In genomic region chrX:114626323-114626722, GRCh38 we compare ENCODE assay signal across 1 cellular context.
TF ChIP-seq lines count a peak whose summit lies in the region.

No MANE protein-coding gene starts in this region.

TF ChIP-seq in HCT116, 20 proteins besides CTCF, POLR2A, EP300 and RAD21 (continued from another document):
- TF ChIP-seq, protein P1, sequence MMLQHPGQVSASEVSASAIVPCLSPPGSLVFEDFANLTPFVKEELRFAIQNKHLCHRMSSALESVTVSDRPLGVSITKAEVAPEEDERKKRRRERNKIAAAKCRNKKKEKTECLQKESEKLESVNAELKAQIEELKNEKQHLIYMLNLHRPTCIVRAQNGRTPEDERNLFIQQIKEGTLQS (IDR thresholded peaks at IDR 0.05): no peak
- TF ChIP-seq, protein P2, sequence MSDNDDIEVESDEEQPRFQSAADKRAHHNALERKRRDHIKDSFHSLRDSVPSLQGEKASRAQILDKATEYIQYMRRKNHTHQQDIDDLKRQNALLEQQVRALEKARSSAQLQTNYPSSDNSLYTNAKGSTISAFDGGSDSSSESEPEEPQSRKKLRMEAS (IDR thresholded peaks at IDR 0.05): no peak
- no peak for TF ChIP-seq JUND (IDR thresholded peaks at IDR 0.05)
- TF ChIP-seq CEBPB (IDR thresholded peaks at IDR 0.05; ENCODE audit: low read depth): no peak
- no peak for TF ChIP-seq SP1 (IDR thresholded peaks at IDR 0.05; ENCODE audit: low read depth)
- TF ChIP-seq ZFX (IDR thresholded peaks at IDR 0.05): no peak
- no peak for TF ChIP-seq ZNF274 (IDR thresholded peaks at IDR 0.05; ENCODE audit: low read depth, low read length)
- no peak for TF ChIP-seq EZH2phosphoT487 (IDR thresholded peaks at IDR 0.05; ENCODE audit: borderline replicate concordance)
- no peak for TF ChIP-seq YY1 (IDR thresholded peaks at IDR 0.05; ENCODE audit: extremely low read depth, insufficient replicate concordance, low read depth, low read length)
- TF ChIP-seq FOSL1 (IDR thresholded peaks at IDR 0.05; ENCODE audit: low read depth): no peak
- no peak for TF ChIP-seq POLR2AphosphoS5 (IDR thresholded peaks at IDR 0.05; ENCODE audit: low read depth, low read length)
- TF ChIP-seq SIN3A (IDR thresholded peaks at IDR 0.05; ENCODE audit: low read depth): no peak
- TF ChIP-seq SRF (IDR thresholded peaks at IDR 0.05; ENCODE audit: low read depth): no peak
- TF ChIP-seq TCF7L2 (IDR thresholded peaks at IDR 0.05; ENCODE audit: borderline replicate concordance, extremely low read depth, insufficient read depth, insufficient read length): no peak
- no peak for TF ChIP-seq CBX3 (IDR thresholded peaks at IDR 0.05; ENCODE audit: low read depth)
- no peak for TF ChIP-seq ELF1 (IDR thresholded peaks at IDR 0.05; ENCODE audit: borderline replicate concordance, low read depth)
- TF ChIP-seq EZH2 (IDR thresholded peaks at IDR 0.05): no peak
